ENCODE assay signal across 13 cellular contexts in the genomic region with DNA sequence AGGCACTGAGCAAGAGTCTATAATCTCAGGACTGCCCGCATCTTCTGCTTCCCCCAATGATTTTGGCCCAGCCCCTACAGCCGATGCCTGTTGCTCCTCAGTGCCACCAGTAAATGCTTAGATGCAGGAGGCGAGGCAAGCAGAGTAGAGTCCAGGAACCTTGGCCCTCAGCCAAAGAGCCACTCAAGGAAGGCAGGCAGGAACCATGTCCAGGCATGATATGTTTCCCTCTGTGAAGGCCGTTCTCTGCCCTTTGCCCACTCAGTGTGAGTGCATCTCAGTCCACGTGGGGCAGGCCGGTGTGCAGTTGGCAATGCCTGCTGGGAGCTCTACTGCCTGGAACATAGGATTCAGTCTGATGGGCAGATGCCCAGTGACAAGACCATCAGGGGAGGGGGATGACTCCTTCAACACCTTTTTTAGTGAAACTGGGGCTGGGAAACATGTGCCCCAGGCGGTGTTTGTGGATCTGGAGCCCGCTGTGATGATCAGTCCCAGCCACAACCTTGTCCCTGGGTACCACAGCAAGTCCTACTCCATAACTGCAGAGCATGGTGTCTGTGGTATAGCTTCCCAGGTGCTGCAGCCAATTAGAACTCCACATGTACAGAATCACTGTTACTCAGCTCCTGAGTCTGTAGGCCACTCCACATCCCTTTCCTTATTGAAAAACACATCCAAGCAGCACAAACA. TPM values are rescaled to one million over a fixed set of nuclear protein-coding genes. Genes with fewer than 3 reads are reported as not detected.
DNase-seq lines count a peak whose midpoint lies in the region; ATAC-seq, FAIRE-seq and TF ChIP-seq lines count a peak whose summit lies in the region.
"Had no signal": no experiment of that assay in that cellular context is flagged by ENCODE, and none has a peak within 500 bp of the region (broad histone marks: within the 10 kb centered on the region; RNA-seq: fewer than 3 reads in every experiment).

No MANE protein-coding gene starts in this region.

- peaks cover 0 to 14% (median 0%) of the 10 kb centered on the region in 5 donors for H3K27me3 Mint-ChIP-seq in naive thymus-derived CD4-positive, alpha-beta T cell
- H3K27me3 Mint-ChIP-seq in activated CD8-positive, alpha-beta T cell treated with anti-CD3 and anti-CD28 coated beads for 36 hours, result no peaks in the 10 kb centered on the region

- in situ Hi-C loops in K562 (cut with MboI), result no loop called here

- BruUV-seq in K562 (replicated peaks; lab: Mats Ljungman, UMichigan), result no TSS peak

- H3K4me1 Mint-ChIP-seq in naive thymus-derived CD4-positive, alpha-beta T cell, result no peaks in the 10 kb centered on the region
- H3K4me1 Mint-ChIP-seq in activated CD8-positive, alpha-beta T cell treated with anti-CD3 and anti-CD28 coated beads for 36 hours (ENCODE audit: low read depth), result peaks cover 4% of the 10 kb centered on the region

- FAIRE-seq in A549 (lab: Jason Lieb, UNC), result no peak
- no peak for FAIRE-seq in K562 (lab: Jason Lieb, UNC)
- FAIRE-seq: TTC549 had no signal

- TF ChIP-seq RAD21 in A549 (conservative IDR thresholded peaks at IDR 0.05 in 1 of 2, IDR thresholded peaks at IDR 0.05 in 1 of 2), result no peak
- no peak for TF ChIP-seq RAD21 in Ishikawa (IDR thresholded peaks at IDR 0.05; ENCODE audit: low read depth)
- no peak for TF ChIP-seq RAD21 in K562 (CRISPR knock-in tag; conservative IDR thresholded peaks at IDR 0.05 in 1 of 2, IDR thresholded peaks at IDR 0.05 in 1 of 2)

- DNase-seq in A549 (ENCODE audit: low read depth in 1 of 2, low spot score in 1 of 2) (no peak), K562 (ENCODE audit: extremely low read depth in 1 of 4, low spot score in 3 of 4) (no peak), left lobe of liver (ENCODE audit: low spot score) (peak; percentile 89)
- DNase-seq in naive thymus-derived CD4-positive, alpha-beta T cell, result no peak
- no peak for DNase-seq in activated CD8-positive, alpha-beta T cell treated with anti-CD3 and anti-CD28 coated beads for 36 hours
- DNase-seq: amniotic stem cell, gastrocnemius medialis had no signal

- intact Hi-C loops in K562 (cut with micrococcal nuclease), result no loop called here
- intact Hi-C loops in naive thymus-derived CD4-positive, alpha-beta T cell (cut with micrococcal nuclease), result no loop called here
- intact Hi-C loops in activated CD8-positive, alpha-beta T cell treated with anti-CD3 and anti-CD28 coated beads for 36 hours (cut with micrococcal nuclease), result no loop called here

- CTCF ChIA-PET in A549 (lab: Yijun Ruan, JAX) (interaction anchor here (0.7 to 4.6 kb wide), 9 partner anchors 9 to 978 kb away, joined by 3 to 24 read pairs (median 3); partner anchors contain the start of genes TUBA4A and TUBA4B), K562 (lab: Yijun Ruan, JAX; ENCODE audit: low intra/inter-chr PET ratio) (no interaction called here)
- CTCF ChIA-PET in naive thymus-derived CD4-positive, alpha-beta T cell (lab: Charles Lee), result no interaction called here
- CTCF ChIA-PET in activated CD8-positive, alpha-beta T cell treated with anti-CD3 and anti-CD28 coated beads for 36 hours (lab: Charles Lee), result interaction anchor here (1.7 kb wide), 1 partner anchor 29 kb away, joined by 5 read pairs; no protein-coding TSS in a partner anchor

- TF ChIP-seq POLR2A in A549 (IDR thresholded peaks at IDR 0.05; ENCODE audit: low read length) (no peak), K562 (conservative IDR thresholded peaks at IDR 0.05) (no peak)

- H3K4me1 ChIP-seq in A549, result peaks cover 46% of the 10 kb centered on the region
- H3K4me1 ChIP-seq in K562 (replicated peaks in 1 of 2; ENCODE audit: control insufficient read depth in 2 of 2, insufficient read depth in 2 of 2, low read length in 2 of 2), result peaks cover 4 to 10% of the 10 kb centered on the region in 2 experiments; a peak in 3 of 5 replicates
- H3K4me1 ChIP-seq in naive thymus-derived CD4-positive, alpha-beta T cell (ENCODE audit: control insufficient read depth in 2 of 2, insufficient read depth in 2 of 2, low read length in 2 of 2), result no peaks in the 10 kb centered on the region

- H3K27ac ChIP-seq in A549, result peak overlapping the region; percentile 29 to 96; a peak in 5 of 6 replicates
- H3K27ac ChIP-seq in K562 (ENCODE audit: extremely low read depth, low read depth, low read length), result no peak overlapping the region
- no peak overlapping the region for H3K27ac ChIP-seq in naive thymus-derived CD4-positive, alpha-beta T cell (ENCODE audit: low read depth, low read length)
- H3K27ac ChIP-seq: gastrocnemius medialis had no signal

- no peaks in the 10 kb centered on the region for H3K9me1 ChIP-seq in K562 (ENCODE audit: control insufficient read depth, insufficient read depth, low read length)

- peak overlapping the region; percentile 19; the same call in 1 of the 2 replicates for H2AFZ ChIP-seq in K562 (ENCODE audit: low read depth, low read length)

- H3K9me3 ChIP-seq in A549, result no peaks in the 10 kb centered on the region
- no peaks in the 10 kb centered on the region for H3K9me3 ChIP-seq in K562 (replicated peaks; ENCODE audit: control insufficient read depth, insufficient read depth, low read depth, low read length)
- H3K9me3 ChIP-seq in naive thymus-derived CD4-positive, alpha-beta T cell (ENCODE audit: control insufficient read depth in 2 of 3, low read length in 3 of 3), result no peaks in the 10 kb centered on the region
- H3K9me3 ChIP-seq: gastrocnemius medialis had no signal

- H3K4me3 Mint-ChIP-seq in naive thymus-derived CD4-positive, alpha-beta T cell, result no peak overlapping the region
- no peak overlapping the region for H3K4me3 Mint-ChIP-seq in activated CD8-positive, alpha-beta T cell treated with anti-CD3 and anti-CD28 coated beads for 36 hours

- no peak overlapping the region for H3K27ac Mint-ChIP-seq in naive thymus-derived CD4-positive, alpha-beta T cell
- H3K27ac Mint-ChIP-seq in activated CD8-positive, alpha-beta T cell treated with anti-CD3 and anti-CD28 coated beads for 36 hours, result no peak overlapping the region

- POLR2A ChIA-PET in A549 (lab: Yijun Ruan, JAX), result no interaction called here
- POLR2A ChIA-PET in K562 (lab: Yijun Ruan, JAX), result interaction anchor here (2.1 kb wide), 1 partner anchor 8 kb away, joined by 7 read pairs; no protein-coding TSS in a partner anchor
- POLR2A ChIA-PET in naive thymus-derived CD4-positive, alpha-beta T cell (lab: Charles Lee), result interaction anchor here (0.8 to 0.9 kb wide), 3 partner anchors 9 to 41 kb away, joined by 3 read pairs; partner anchors contain the start of gene DNAJB2
- POLR2A ChIA-PET in activated CD8-positive, alpha-beta T cell treated with anti-CD3 and anti-CD28 coated beads for 36 hours (lab: Charles Lee), result interaction anchor here (0.6 to 0.7 kb wide), 2 partner anchors 8 to 24 kb away, joined by 3 read pairs; partner anchors contain the start of gene STK16

- H3K9me3 Mint-ChIP-seq in naive thymus-derived CD4-positive, alpha-beta T cell, result no peaks in the 10 kb centered on the region
- no peaks in the 10 kb centered on the region for H3K9me3 Mint-ChIP-seq in activated CD8-positive, alpha-beta T cell treated with anti-CD3 and anti-CD28 coated beads for 36 hours

- no peak for TF ChIP-seq CTCF in A549 (IDR thresholded peaks at IDR 0.05)
- TF ChIP-seq CTCF in K562 (IDR thresholded peaks at IDR 0.05 in 2 of 3, conservative IDR thresholded peaks at IDR 0.05 in 1 of 3; ENCODE audit: insufficient read depth in 2 of 3, low read depth in 1 of 3, low read length in 3 of 3), result no peak
- TF ChIP-seq CTCF in activated CD8-positive, alpha-beta T cell treated with anti-CD3 and anti-CD28 coated beads for 36 hours (IDR thresholded peaks at IDR 0.05), result no peak

- H3K36me3 Mint-ChIP-seq in naive thymus-derived CD4-positive, alpha-beta T cell, result no peaks in the 10 kb centered on the region
- H3K36me3 Mint-ChIP-seq in activated CD8-positive, alpha-beta T cell treated with anti-CD3 and anti-CD28 coated beads for 36 hours (ENCODE audit: low read depth), result no peaks in the 10 kb centered on the region

- no peak overlapping the region; a peak in 1 of 4 replicates for H3K9ac ChIP-seq in K562 (ENCODE audit: insufficient read depth in 1 of 2, low read depth in 2 of 2, low read length in 2 of 2)

- H3K4me3 ChIP-seq in A549, result no peak overlapping the region
- no peak overlapping the region for H3K4me3 ChIP-seq in K562
- no peak overlapping the region for H3K4me3 ChIP-seq in naive thymus-derived CD4-positive, alpha-beta T cell (ENCODE audit: low read length)
- H3K4me3 ChIP-seq: gastrocnemius medialis had no signal

- no peaks in the 10 kb centered on the region for H4K20me1 ChIP-seq in K562 (replicated peaks; ENCODE audit: control insufficient read depth, insufficient read depth, low read length)

- H3K79me2 ChIP-seq in K562 (ENCODE audit: control insufficient read depth, insufficient read depth, low read length), result no peaks in the 10 kb centered on the region

- no peak for ATAC-seq in A549
- 0 out of 3 replicates have a peak, but pooled peaks have one; percentile 19 for ATAC-seq in K562
- ATAC-seq in left lobe of liver, result peak; percentile 94
- ATAC-seq in GM18867 (IDR thresholded peaks at IDR 0.05; ENCODE audit: unreplicated experiment), result no peak
- no peak for ATAC-seq in naive thymus-derived CD4-positive, alpha-beta T cell
- no peak for ATAC-seq in activated CD8-positive, alpha-beta T cell treated with anti-CD3 and anti-CD28 coated beads for 36 hours
- ATAC-seq in GM21529 (IDR thresholded peaks at IDR 0.05; ENCODE audit: unreplicated experiment), result no peak
- ATAC-seq: gastrocnemius medialis had no signal

- H3K36me3 ChIP-seq in K562 (ENCODE audit: control insufficient read depth, insufficient read depth, low read length), result no peaks in the 10 kb centered on the region
- H3K36me3 ChIP-seq in naive thymus-derived CD4-positive, alpha-beta T cell (ENCODE audit: control insufficient read depth in 2 of 3, insufficient read depth in 3 of 3, low read length in 3 of 3), result no peaks in the 10 kb centered on the region
- H3K36me3 ChIP-seq: gastrocnemius medialis had no signal

- TF ChIP-seq EP300 in A549 (IDR thresholded peaks at IDR 0.05) (no peak), Ishikawa (IDR thresholded peaks at IDR 0.05; ENCODE audit: borderline replicate concordance) (no peak), K562 (IDR thresholded peaks at IDR 0.05; ENCODE audit: low read length) (no peak)

- H3K4me2 ChIP-seq in A549 (peak overlapping the region; percentile 33), K562 (ENCODE audit: insufficient read depth, low read length) (no peak overlapping the region)

- 81% methylated on average over 8 of the region's 8 CpGs for WGBS in A549 (ENCODE audit: missing lambda C conversion rate)
- 13% methylated on average over 8 of the region's 8 CpGs for WGBS in K562 (ENCODE audit: insufficient coverage, low coverage, missing lambda C conversion rate)

- no peaks in the 10 kb centered on the region for H3K27me3 ChIP-seq in K562 (ENCODE audit: control insufficient read depth in 2 of 2, insufficient read depth in 2 of 2, low read length in 2 of 2)
- no peaks in the 10 kb centered on the region for H3K27me3 ChIP-seq in naive thymus-derived CD4-positive, alpha-beta T cell (ENCODE audit: control insufficient read depth in 2 of 2, insufficient read depth in 2 of 2, low read length in 2 of 2)
- H3K27me3 ChIP-seq: gastrocnemius medialis had no signal

RNA-seq across cellular contexts. Expression of gene DNAJB2, which starts 9.7 kb away (rescaled TPM):
- 25.6 and 31.0 TPM in 2 replicates for polyA plus RNA-seq in A549 (2011; rRNA removed)
- polyA plus RNA-seq in A549 (2012; cell fraction: cytosol; rRNA removed), result 36.0 and 37.7 TPM in 2 replicates
- polyA plus RNA-seq in A549 (2012; cell fraction: nucleus; rRNA removed), result 83.7 and 97.0 TPM in 2 replicates
- 37.5 to 55.5 TPM (median 53.7 TPM) in 3 replicates for polyA plus RNA-seq in A549 (2017; fragmentation: RNase III; extraction: RNeasy Plus Mini Kit Qiagen cat#74134 plus additional on column Dnase treatment)
- polyA minus RNA-seq in A549 (2011; rRNA and poly(A)+ RNA removed), result 54.2 and 76.6 TPM in 2 replicates
- total RNA-seq in K562 (2011; cell fraction: chromatin; rRNA removed; ENCODE audit: low replicate concordance), result 11.1 and 15.9 TPM in 2 replicates
- 9.1 and 10.3 TPM in 2 replicates for total RNA-seq in K562 (2011; cell fraction: nucleolus; rRNA removed)
- 7.7 and 9.6 TPM in 2 replicates for total RNA-seq in K562 (2011; cell fraction: nucleoplasm; rRNA removed)
- total RNA-seq in K562 (2014; rRNA removed), result 1.6 and 1.7 TPM in 2 replicates
- total RNA-seq in K562 (2014; rRNA removed; fragmentation: Illumina TruSeq; extraction: Trizol), result 0.99 and 1.1 TPM in 2 replicates
- 1.7 and 2.1 TPM in 2 replicates for total RNA-seq in K562 (2015; rRNA removed; fragmentation: Illumina TruSeq; extraction: Trizol)
- total RNA-seq in K562 (2021), result 2.5 and 2.8 TPM in 2 replicates
- polyA plus RNA-seq in K562 (2011; rRNA removed), result 2.6 and 8.2 TPM in 2 replicates
- polyA plus RNA-seq in K562 (2011; cell fraction: cytosol; rRNA removed), result 3.7 and 7.3 TPM in 2 replicates
- polyA plus RNA-seq in K562 (2011; cell fraction: nucleus; rRNA removed), result 9.3 and 20.5 TPM in 2 replicates
- 5.0 and 8.5 TPM in 2 replicates for polyA plus RNA-seq in K562 (2012)
- 1.8 and 2.2 TPM in 2 replicates for polyA plus RNA-seq in K562 (2014; fragmentation: Illumina TruSeq; extraction: Trizol)
- under 1 TPM in 1 of 2 experiments, not detected in 1; 0.08 TPM for polyA plus RNA-seq in K562 (2014; fragmentation: Nextera tagmentation; extraction: Ambion mirVana)
- polyA plus RNA-seq in K562 (2014; rRNA removed), result 3.0 and 3.9 TPM in 2 replicates
- 2.0 and 4.1 TPM in 2 replicates for polyA minus RNA-seq in K562 (2011; rRNA and poly(A)+ RNA removed)
- polyA minus RNA-seq in K562 (2011; cell fraction: cytosol; rRNA and poly(A)+ RNA removed), result 3.9 and 4.7 TPM in 2 replicates
- polyA minus RNA-seq in K562 (2011; cell fraction: nucleus; rRNA and poly(A)+ RNA removed), result 3.4 and 10.0 TPM in 2 replicates
- total RNA-seq in left lobe of liver, result 40.9 TPM
- 100 to 1,000 TPM in 4 of 5 experiments, 10 to 100 TPM in 1; 50.8 to 134 (median 113) TPM for total RNA-seq in naive thymus-derived CD4-positive, alpha-beta T cell
- polyA plus RNA-seq in naive thymus-derived CD4-positive, alpha-beta T cell, result 1 to 10 TPM; 6.7 to 7.7 TPM
- 10 to 100 TPM; 61.8 to 63.3 TPM for total RNA-seq in activated CD8-positive, alpha-beta T cell treated with anti-CD3 and anti-CD28 coated beads for 36 hours

RNA-seq across cellular contexts. Expression of gene TUBA4A, which starts 15.8 kb away (rescaled TPM):
- polyA plus RNA-seq in A549 (2011; rRNA removed), result 222 and 251 TPM in 2 replicates
- 659 and 665 TPM in 2 replicates for polyA plus RNA-seq in A549 (2012; cell fraction: cytosol; rRNA removed)
- 919 and 1,052 TPM in 2 replicates for polyA plus RNA-seq in A549 (2012; cell fraction: nucleus; rRNA removed)
- 450 to 495 TPM (median 462 TPM) in 3 replicates for polyA plus RNA-seq in A549 (2017; fragmentation: RNase III; extraction: RNeasy Plus Mini Kit Qiagen cat#74134 plus additional on column Dnase treatment)
- polyA minus RNA-seq in A549 (2011; rRNA and poly(A)+ RNA removed), result 153 and 170 TPM in 2 replicates
- 31.2 and 48.4 TPM in 2 replicates for total RNA-seq in K562 (2011; cell fraction: chromatin; rRNA removed; ENCODE audit: low replicate concordance)
- 21.7 and 30.7 TPM in 2 replicates for total RNA-seq in K562 (2011; cell fraction: nucleolus; rRNA removed)
- 25.6 and 26.8 TPM in 2 replicates for total RNA-seq in K562 (2011; cell fraction: nucleoplasm; rRNA removed)
- 32.8 and 47.0 TPM in 2 replicates for total RNA-seq in K562 (2014; rRNA removed)
- 30.0 and 32.1 TPM in 2 replicates for total RNA-seq in K562 (2014; rRNA removed; fragmentation: Illumina TruSeq; extraction: Trizol)
- 25.1 and 26.9 TPM in 2 replicates for total RNA-seq in K562 (2015; rRNA removed; fragmentation: Illumina TruSeq; extraction: Trizol)
- total RNA-seq in K562 (2021), result 52.4 and 57.6 TPM in 2 replicates
- polyA plus RNA-seq in K562 (2011; rRNA removed), result 48.6 and 71.9 TPM in 2 replicates
- polyA plus RNA-seq in K562 (2011; cell fraction: cytosol; rRNA removed), result 91.8 and 167 TPM in 2 replicates
- polyA plus RNA-seq in K562 (2011; cell fraction: nucleus; rRNA removed), result 89.0 and 90.1 TPM in 2 replicates
- 60.3 and 69.5 TPM in 2 replicates for polyA plus RNA-seq in K562 (2012)
- polyA plus RNA-seq in K562 (2014; fragmentation: Illumina TruSeq; extraction: Trizol), result 126 and 174 TPM in 2 replicates
- 10 to 100 TPM; 31.5 to 60.0 TPM for polyA plus RNA-seq in K562 (2014; fragmentation: Nextera tagmentation; extraction: Ambion mirVana)
- 42.4 and 48.9 TPM in 2 replicates for polyA plus RNA-seq in K562 (2014; rRNA removed)
- polyA minus RNA-seq in K562 (2011; rRNA and poly(A)+ RNA removed), result 19.6 and 23.6 TPM in 2 replicates
- 25.1 and 27.8 TPM in 2 replicates for polyA minus RNA-seq in K562 (2011; cell fraction: cytosol; rRNA and poly(A)+ RNA removed)
- polyA minus RNA-seq in K562 (2011; cell fraction: nucleus; rRNA and poly(A)+ RNA removed), result 12.7 and 18.3 TPM in 2 replicates
- 29.0 TPM for total RNA-seq in left lobe of liver
- total RNA-seq in naive thymus-derived CD4-positive, alpha-beta T cell, result 100 to 1,000 TPM in 3 of 5 experiments, 10 to 100 TPM in 2; 82.9 to 260 (median 183) TPM
- 100 to 1,000 TPM; 145 to 336 TPM for polyA plus RNA-seq in naive thymus-derived CD4-positive, alpha-beta T cell
- 100 to 1,000 TPM; 226 TPM for total RNA-seq in activated CD8-positive, alpha-beta T cell treated with anti-CD3 and anti-CD28 coated beads for 36 hours

RNA-seq across cellular contexts. Expression of gene TUBA4B, which starts 16.5 kb away (rescaled TPM):
- polyA plus RNA-seq in A549 (2011; rRNA removed) (0.94 and 1.3 TPM in 2 replicates), A549 (2017; fragmentation: RNase III; extraction: RNeasy Plus Mini Kit Qiagen cat#74134 plus additional on column Dnase treatment) (0.55 to 0.73 TPM (median 0.71 TPM) in 3 replicates), K562 (2011; rRNA removed) (not detected in 2 replicates), K562 (2014; fragmentation: Illumina TruSeq; extraction: Trizol) (not detected in 2 replicates), K562 (2014; fragmentation: Nextera tagmentation; extraction: Ambion mirVana) (under 1 TPM in 1 of 2 experiments, not detected in 1; 0.04 TPM), K562 (2014; rRNA removed) (not detected in 2 replicates)
- polyA plus RNA-seq in A549 (2012; cell fraction: cytosol; rRNA removed), result 1.1 and 1.3 TPM in 2 replicates
- polyA plus RNA-seq in A549 (2012; cell fraction: nucleus; rRNA removed), result 0.73 and 0.80 TPM in 2 replicates
- polyA minus RNA-seq in A549 (2011; rRNA and poly(A)+ RNA removed), result 1.2 and 1.5 TPM in 2 replicates
- total RNA-seq in K562 (2011; cell fraction: chromatin; rRNA removed; ENCODE audit: low replicate concordance), result not detected in 2 replicates
- not detected in 2 replicates for total RNA-seq in K562 (2011; cell fraction: nucleolus; rRNA removed)
- total RNA-seq in K562 (2011; cell fraction: nucleoplasm; rRNA removed), result not detected in 2 replicates
- total RNA-seq in K562 (2014; rRNA removed) (not detected in 2 replicates), K562 (2014; rRNA removed; fragmentation: Illumina TruSeq; extraction: Trizol) (not detected in 2 replicates), K562 (2015; rRNA removed; fragmentation: Illumina TruSeq; extraction: Trizol) (not detected in 2 replicates), K562 (2021) (not detected in 2 replicates), left lobe of liver (not detected)
- polyA plus RNA-seq in K562 (2011; cell fraction: cytosol; rRNA removed), result not detected in 2 replicates
- not detected in 2 replicates for polyA plus RNA-seq in K562 (2011; cell fraction: nucleus; rRNA removed)
- polyA plus RNA-seq in K562 (2012), result 0.05 TPM in 1 of 2 replicates, not detected in the other
- not detected in 2 replicates for polyA minus RNA-seq in K562 (2011; rRNA and poly(A)+ RNA removed)
- polyA minus RNA-seq in K562 (2011; cell fraction: cytosol; rRNA and poly(A)+ RNA removed), result not detected in 2 replicates
- polyA minus RNA-seq in K562 (2011; cell fraction: nucleus; rRNA and poly(A)+ RNA removed), result not detected in 2 replicates
- not detected for total RNA-seq in naive thymus-derived CD4-positive, alpha-beta T cell
- polyA plus RNA-seq in naive thymus-derived CD4-positive, alpha-beta T cell, result not detected
- total RNA-seq in activated CD8-positive, alpha-beta T cell treated with anti-CD3 and anti-CD28 coated beads for 36 hours, result not detected
- total RNA-seq: gastrocnemius medialis, lung microvascular endothelial cell, osteoblast had no signal

RNA-seq across cellular contexts. Expression of gene STK16, which starts 24.2 kb away (rescaled TPM):
- 43.3 and 53.0 TPM in 2 replicates for polyA plus RNA-seq in A549 (2011; rRNA removed)
- 44.5 and 50.2 TPM in 2 replicates for polyA plus RNA-seq in A549 (2012; cell fraction: cytosol; rRNA removed)
- 41.5 and 54.5 TPM in 2 replicates for polyA plus RNA-seq in A549 (2012; cell fraction: nucleus; rRNA removed)
- 36.9 to 40.4 TPM (median 37.0 TPM) in 3 replicates for polyA plus RNA-seq in A549 (2017; fragmentation: RNase III; extraction: RNeasy Plus Mini Kit Qiagen cat#74134 plus additional on column Dnase treatment)
- 76.4 and 80.4 TPM in 2 replicates for polyA minus RNA-seq in A549 (2011; rRNA and poly(A)+ RNA removed)
- 42.8 and 94.2 TPM in 2 replicates for total RNA-seq in K562 (2011; cell fraction: chromatin; rRNA removed; ENCODE audit: low replicate concordance)
- 52.6 and 59.7 TPM in 2 replicates for total RNA-seq in K562 (2011; cell fraction: nucleolus; rRNA removed)
- 43.8 and 46.6 TPM in 2 replicates for total RNA-seq in K562 (2011; cell fraction: nucleoplasm; rRNA removed)
- total RNA-seq in K562 (2014; rRNA removed), result 5.4 and 9.9 TPM in 2 replicates
- 13.1 and 17.8 TPM in 2 replicates for total RNA-seq in K562 (2014; rRNA removed; fragmentation: Illumina TruSeq; extraction: Trizol)
- total RNA-seq in K562 (2015; rRNA removed; fragmentation: Illumina TruSeq; extraction: Trizol), result 16.4 and 16.9 TPM in 2 replicates
- total RNA-seq in K562 (2021), result 18.2 and 19.8 TPM in 2 replicates
- polyA plus RNA-seq in K562 (2011; rRNA removed), result 34.6 and 41.4 TPM in 2 replicates
- polyA plus RNA-seq in K562 (2011; cell fraction: cytosol; rRNA removed), result 57.6 and 64.0 TPM in 2 replicates
- 72.9 and 74.0 TPM in 2 replicates for polyA plus RNA-seq in K562 (2011; cell fraction: nucleus; rRNA removed)
- polyA plus RNA-seq in K562 (2012), result 17.4 and 29.3 TPM in 2 replicates
- polyA plus RNA-seq in K562 (2014; fragmentation: Illumina TruSeq; extraction: Trizol), result 33.8 and 36.2 TPM in 2 replicates
- polyA plus RNA-seq in K562 (2014; fragmentation: Nextera tagmentation; extraction: Ambion mirVana), result 10 to 100 TPM in 1 of 2 experiments, 1 to 10 TPM in 1; 5.6 to 12.9 TPM
- 21.0 and 24.6 TPM in 2 replicates for polyA plus RNA-seq in K562 (2014; rRNA removed)
- 26.1 and 28.4 TPM in 2 replicates for polyA minus RNA-seq in K562 (2011; rRNA and poly(A)+ RNA removed)
- polyA minus RNA-seq in K562 (2011; cell fraction: cytosol; rRNA and poly(A)+ RNA removed), result 12.9 and 18.8 TPM in 2 replicates
- polyA minus RNA-seq in K562 (2011; cell fraction: nucleus; rRNA and poly(A)+ RNA removed), result 40.4 and 52.2 TPM in 2 replicates
- total RNA-seq in left lobe of liver, result 24.4 TPM
- total RNA-seq in naive thymus-derived CD4-positive, alpha-beta T cell, result 10 to 100 TPM; 17.4 to 35.0 (median 21.8) TPM
- 10 to 100 TPM; 18.8 to 24.4 TPM for polyA plus RNA-seq in naive thymus-derived CD4-positive, alpha-beta T cell
- total RNA-seq in activated CD8-positive, alpha-beta T cell treated with anti-CD3 and anti-CD28 coated beads for 36 hours, result 10 to 100 TPM; 34.4 to 35.4 TPM

RNA-seq across cellular contexts. Expression of gene GLB1L, which starts 24.3 kb away (rescaled TPM):
- polyA plus RNA-seq in A549 (2011; rRNA removed) (8.7 and 10.0 TPM in 2 replicates), A549 (2017; fragmentation: RNase III; extraction: RNeasy Plus Mini Kit Qiagen cat#74134 plus additional on column Dnase treatment) (5.8 to 8.0 TPM (median 5.9 TPM) in 3 replicates), K562 (2011; rRNA removed) (1.8 and 2.9 TPM in 2 replicates), K562 (2014; fragmentation: Illumina TruSeq; extraction: Trizol) (2.8 and 4.0 TPM in 2 replicates), K562 (2014; fragmentation: Nextera tagmentation; extraction: Ambion mirVana) (under 1 TPM; 0.42 to 0.59 TPM), K562 (2014; rRNA removed) (2.8 and 4.4 TPM in 2 replicates)
- polyA plus RNA-seq in A549 (2012; cell fraction: cytosol; rRNA removed), result 6.2 and 6.5 TPM in 2 replicates
- 10.5 and 12.2 TPM in 2 replicates for polyA plus RNA-seq in A549 (2012; cell fraction: nucleus; rRNA removed)
- 7.2 and 9.3 TPM in 2 replicates for polyA minus RNA-seq in A549 (2011; rRNA and poly(A)+ RNA removed)
- 9.2 and 12.3 TPM in 2 replicates for total RNA-seq in K562 (2011; cell fraction: chromatin; rRNA removed; ENCODE audit: low replicate concordance)
- 6.4 and 8.3 TPM in 2 replicates for total RNA-seq in K562 (2011; cell fraction: nucleolus; rRNA removed)
- total RNA-seq in K562 (2011; cell fraction: nucleoplasm; rRNA removed), result 4.4 and 8.7 TPM in 2 replicates
- total RNA-seq in K562 (2014; rRNA removed) (2.2 and 3.4 TPM in 2 replicates), K562 (2014; rRNA removed; fragmentation: Illumina TruSeq; extraction: Trizol) (2.5 and 2.6 TPM in 2 replicates), K562 (2015; rRNA removed; fragmentation: Illumina TruSeq; extraction: Trizol) (2.2 and 3.2 TPM in 2 replicates), K562 (2021) (2.7 and 3.6 TPM in 2 replicates), left lobe of liver (3.1 TPM)
- 1.9 and 2.5 TPM in 2 replicates for polyA plus RNA-seq in K562 (2011; cell fraction: cytosol; rRNA removed)
- polyA plus RNA-seq in K562 (2011; cell fraction: nucleus; rRNA removed), result 4.8 and 4.9 TPM in 2 replicates
- 2.2 and 4.1 TPM in 2 replicates for polyA plus RNA-seq in K562 (2012)
- polyA minus RNA-seq in K562 (2011; rRNA and poly(A)+ RNA removed), result 1.8 and 2.1 TPM in 2 replicates
- polyA minus RNA-seq in K562 (2011; cell fraction: cytosol; rRNA and poly(A)+ RNA removed), result 0.95 and 1.4 TPM in 2 replicates
- polyA minus RNA-seq in K562 (2011; cell fraction: nucleus; rRNA and poly(A)+ RNA removed), result 2.7 and 3.6 TPM in 2 replicates
- 1 to 10 TPM; 1.9 to 4.5 (median 2.7) TPM for total RNA-seq in naive thymus-derived CD4-positive, alpha-beta T cell
- polyA plus RNA-seq in naive thymus-derived CD4-positive, alpha-beta T cell, result 1 to 10 TPM; 1.6 to 2.1 TPM
- 1 to 10 TPM; 1.2 to 2.8 TPM for total RNA-seq in activated CD8-positive, alpha-beta T cell treated with anti-CD3 and anti-CD28 coated beads for 36 hours

Comparison
In these comparisons a context has a peak if more than half of its experiments do, and no peak if none do; other contexts are left out.
1. ATAC-seq: peak in K562 (single experiment) and left lobe of liver (single experiment); none in A549 (0 of 2), GM18867 (single experiment), naive thymus-derived CD4-positive, alpha-beta T cell (single experiment), activated CD8-positive, alpha-beta T cell treated with anti-CD3 and anti-CD28 coated beads for 36 hours (single experiment) and GM21529 (single experiment).
2. H3K27ac ChIP-seq: peak in A549 (2 of 2); none in K562 (single experiment) and naive thymus-derived CD4-positive, alpha-beta T cell (single experiment).
3. CTCF ChIA-PET loops: an anchor here in A549 (0.7 to 4.6 kb wide) and activated CD8-positive, alpha-beta T cell treated with anti-CD3 and anti-CD28 coated beads for 36 hours (1.7 kb wide); none called in K562 and naive thymus-derived CD4-positive, alpha-beta T cell.